ENCODE assay signal across 26 cellular contexts in genomic region chr5:112811023-112811422, GRCh38.
"Had no signal": no experiment of that assay in that cellular context is flagged by ENCODE, and none has a peak within 500 bp of the region (broad histone marks: within the 10 kb centered on the region; RNA-seq: fewer than 3 reads in every experiment).

No MANE protein-coding gene starts in this region.

- DNase-seq: dorsolateral prefrontal cortex; effector CD4-positive, alpha-beta T cell; endodermal cell; foreskin keratinocyte; heart right ventricle; hippocampal formation; left colon; naive B cell; sigmoid colon; spleen; stimulated activated CD4-positive, alpha-beta T cell treated with anti-CD3 and anti-CD28 coated beads, Interleukin-4, amount 100 ng/mL, for 4 hours; stimulated activated naive CD8-positive, alpha-beta T cell treated with anti-CD3 and anti-CD28 coated beads, Interleukin-15, Interleukin-2, amounts not matched to agents 100 U/mL and 50 U/mL, for 24 hours; substantia nigra; testis; tibial artery had no signal

- H3K4me3 ChIP-seq: dorsolateral prefrontal cortex, esophagus muscularis mucosa, gastroesophageal sphincter, heart right ventricle, lung, neural progenitor cell, sigmoid colon, skin epidermis, spleen, testis, tibial artery had no signal

- H3K27ac ChIP-seq: esophagus muscularis mucosa, foreskin keratinocyte, gastroesophageal sphincter, heart right ventricle, neural progenitor cell, parathyroid adenoma, sigmoid colon, skin epidermis, spleen, testis, tibial artery had no signal

- H3K9me3 ChIP-seq: esophagus muscularis mucosa, gastroesophageal sphincter, heart right ventricle, sigmoid colon, spleen, testis, tibial artery had no signal

- ATAC-seq: foreskin keratinocyte; gastroesophageal sphincter; left colon; natural killer cell treated with Interleukin-12 subunit alpha and Interleukin-12 subunit beta and Interleukin-15 and Interleukin-18, amount 100 ng/mL, for 72 hours; stimulated activated memory B cell treated with anti-CD40 and anti-IgM and Interleukin-4, amounts not matched to agents 10 μg/mL and 1 μg/mL and 100 μg/mL, for 72 hours; stimulated activated naive CD8-positive, alpha-beta T cell treated with anti-CD3 and anti-CD28 coated beads, Interleukin-15, Interleukin-2, amounts not matched to agents 100 U/mL and 50 U/mL, for 24 hours had no signal

- H3K4me1 ChIP-seq: foreskin keratinocyte, neural progenitor cell, parathyroid adenoma, sigmoid colon, spleen, testis, tibial artery had no signal

- H3K9me3 Mint-ChIP-seq: endodermal cell; naive B cell; natural killer cell treated with Interleukin-12 subunit alpha and Interleukin-12 subunit beta and Interleukin-15 and Interleukin-18, amount 100 ng/mL, for 72 hours; neural progenitor cell; type B pancreatic cell had no signal

- H3K27me3 Mint-ChIP-seq: memory B cell; naive B cell; natural killer cell treated with Interleukin-12 subunit alpha and Interleukin-12 subunit beta and Interleukin-15 and Interleukin-18, amount 100 ng/mL, for 72 hours; progenitor cell of endocrine pancreas; stimulated activated memory B cell treated with anti-CD40 and anti-IgM and Interleukin-4, amounts not matched to agents 10 μg/mL and 1 μg/mL and 100 μg/mL, for 72 hours; type B pancreatic cell had no signal

- H3K27ac Mint-ChIP-seq: endodermal cell; memory B cell; natural killer cell treated with Interleukin-12 subunit alpha and Interleukin-12 subunit beta and Interleukin-15 and Interleukin-18, amount 100 ng/mL, for 72 hours; neural progenitor cell; progenitor cell of endocrine pancreas; stimulated activated memory B cell treated with anti-CD40 and anti-IgM and Interleukin-4, amounts not matched to agents 10 μg/mL and 1 μg/mL and 100 μg/mL, for 72 hours; type B pancreatic cell had no signal

- H3K4me3 Mint-ChIP-seq: endodermal cell; memory B cell; naive B cell; natural killer cell treated with Interleukin-12 subunit alpha and Interleukin-12 subunit beta and Interleukin-15 and Interleukin-18, amount 100 ng/mL, for 72 hours; neural progenitor cell; stimulated activated memory B cell treated with anti-CD40 and anti-IgM and Interleukin-4, amounts not matched to agents 10 μg/mL and 1 μg/mL and 100 μg/mL, for 72 hours; type B pancreatic cell had no signal

- H3K27me3 ChIP-seq: dorsolateral prefrontal cortex, esophagus muscularis mucosa, foreskin keratinocyte, gastroesophageal sphincter, heart right ventricle, neural progenitor cell, sigmoid colon, spleen, testis, tibial artery had no signal

- H3K4me1 Mint-ChIP-seq: endodermal cell, neural progenitor cell had no signal
